Comparison of ENCODE assay signal across 1 cellular context in genomic region chr5:65173130-65173525, GRCh38.
TF ChIP-seq lines count a peak whose summit lies in the region.

No MANE protein-coding gene starts in this region.

TF ChIP-seq in IMR-90, 13 proteins besides CTCF, POLR2A, EP300 and RAD21 (continued from another document):
- TF ChIP-seq ELK1 (IDR thresholded peaks at IDR 0.05; ENCODE audit: borderline replicate concordance, low read depth, low read length) (no peak), SMC3 (IDR thresholded peaks at IDR 0.05; ENCODE audit: low read depth, low read length) (no peak), NFE2L2 (IDR thresholded peaks at IDR 0.05; ENCODE audit: low read depth, low read length) (no peak)
